8 cellular contexts compared by ENCODE assay signal in the genomic region with DNA sequence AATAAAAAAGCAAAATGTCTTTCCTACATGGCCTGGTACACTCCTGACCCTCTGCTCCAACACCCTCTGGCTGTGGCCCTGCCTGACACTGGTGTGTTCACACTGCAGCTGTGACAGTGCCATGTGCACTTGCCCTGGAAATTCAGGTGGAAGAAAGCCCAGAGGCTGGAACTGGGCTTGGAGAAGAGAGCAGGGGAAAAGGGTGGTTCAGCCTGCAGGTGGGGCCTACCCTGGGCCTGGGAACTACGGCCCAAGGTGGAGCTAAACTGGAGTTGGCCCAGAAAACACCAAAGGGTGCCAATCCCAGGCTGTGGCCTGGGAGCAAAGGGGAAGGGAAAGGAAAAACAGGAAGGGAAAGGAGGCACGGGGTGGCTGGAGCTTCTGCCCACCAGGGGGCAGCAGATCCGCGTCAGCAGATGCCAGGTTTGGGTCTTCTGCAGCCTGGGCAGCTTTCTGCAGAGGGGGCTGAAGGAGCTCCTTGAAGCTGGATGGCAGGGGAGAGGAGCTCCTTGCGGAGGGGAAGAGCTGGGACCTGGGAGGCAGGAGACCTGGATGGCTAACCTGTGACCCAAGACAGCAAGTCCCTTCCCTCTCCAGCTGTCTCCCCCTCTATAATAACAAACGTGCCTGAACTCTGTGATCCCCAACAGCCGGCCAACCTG. TPM values are rescaled to one million over a fixed set of nuclear protein-coding genes. Genes with fewer than 3 reads are reported as not detected.
DNase-seq lines count a peak whose midpoint lies in the region; ATAC-seq lines count a peak whose summit lies in the region.

No MANE protein-coding gene starts in this region.

- peaks cover 34% of the 10 kb centered on the region for H3K4me1 Mint-ChIP-seq in activated naive CD8-positive, alpha-beta T cell treated with anti-CD3 and anti-CD28 coated beads for 36 hours

- H3K9me3 ChIP-seq in aorta (ENCODE audit: control insufficient read depth, low read length): no peaks in the 10 kb centered on the region

- no peaks in the 10 kb centered on the region for H3K4me1 ChIP-seq in aorta (ENCODE audit: control insufficient read depth in 1 of 2, insufficient read depth in 2 of 2, low read length in 2 of 2)

- no peaks in the 10 kb centered on the region for H3K27me3 Mint-ChIP-seq in activated naive CD8-positive, alpha-beta T cell treated with anti-CD3 and anti-CD28 coated beads for 36 hours

- peak; percentile 12 for DNase-seq in DMS79 treated with DMSO at 0.1 percent for 48 hours (lab: John Stamatoyannopoulos, UW)
- DNase-seq in SK-N-DZ (ENCODE audit: low spot score): peak; percentile 73
- DNase-seq in activated naive CD8-positive, alpha-beta T cell treated with anti-CD3 and anti-CD28 coated beads for 36 hours: peak; percentile 68
- DNase-seq in Right ventricle myocardium superior: peak; percentile 85
- DNase-seq in posterior vena cava (ENCODE audit: low spot score): peak; percentile 91
- peak; percentile 76 to 93 for DNase-seq in aorta

- H3K27ac ChIP-seq in aorta (ENCODE audit: low read depth in 1 of 2, low read length in 2 of 2): no peak overlapping the region

- 19 to 24% methylated on average over 7 of the region's 7 CpGs for WGBS in aorta, 2 donors

- H3K27me3 ChIP-seq in aorta (ENCODE audit: control insufficient read depth in 1 of 2, insufficient read depth in 2 of 2, low read length in 1 of 2): no peaks in the 10 kb centered on the region

- H3K9me3 Mint-ChIP-seq in activated naive CD8-positive, alpha-beta T cell treated with anti-CD3 and anti-CD28 coated beads for 36 hours: no peaks in the 10 kb centered on the region

- no peak overlapping the region for H3K4me3 Mint-ChIP-seq in activated naive CD8-positive, alpha-beta T cell treated with anti-CD3 and anti-CD28 coated beads for 36 hours

- no peak overlapping the region for H3K4me3 ChIP-seq in aorta (ENCODE audit: low read length in 2 of 2)

- ATAC-seq in HG03280 (IDR thresholded peaks at IDR 0.05; ENCODE audit: unreplicated experiment) (peak; percentile 41), Right ventricle myocardium superior (ENCODE audit: poor library complexity) (peak; percentile 77), aorta (ENCODE audit: low FRiP score) (peak; percentile 67), GM21526 (IDR thresholded peaks at IDR 0.05; ENCODE audit: low FRiP score, unreplicated experiment) (no peak)

- intact Hi-C loops in Right ventricle myocardium superior (cut with DNase I): loop anchor here (10.0 kb wide), 1 partner anchor 98 kb away; a partner anchor contains a TSS
- intact Hi-C loops in posterior vena cava (cut with DNase I): no loop called here
- intact Hi-C loops in aorta (cut with DNase I): loop anchor here in 1 of 2 donors (5.0 kb wide), 1 partner anchor 120 kb away; a partner anchor contains a TSS

- H3K36me3 Mint-ChIP-seq in activated naive CD8-positive, alpha-beta T cell treated with anti-CD3 and anti-CD28 coated beads for 36 hours: peaks cover 11% of the 10 kb centered on the region

- peak overlapping the region; percentile 91 for H3K27ac Mint-ChIP-seq in activated naive CD8-positive, alpha-beta T cell treated with anti-CD3 and anti-CD28 coated beads for 36 hours

- H3K36me3 ChIP-seq in aorta (ENCODE audit: control insufficient read depth in 1 of 2, insufficient read depth in 2 of 2, low read length in 1 of 2): peaks cover 0 to 2% of the 10 kb centered on the region in 2 donors

RNA-seq across cellular contexts. Expression of a gene that starts 15.4 kb away (rescaled TPM):
- polyA plus RNA-seq in SK-N-DZ (2014; cell fraction: cytosol; rRNA removed): 39.9 and 43.7 TPM in 2 replicates
- 26.0 and 33.8 TPM in 2 replicates for polyA plus RNA-seq in SK-N-DZ (2014; cell fraction: nucleus; rRNA removed)
- total RNA-seq in activated naive CD8-positive, alpha-beta T cell treated with anti-CD3 and anti-CD28 coated beads for 36 hours: 10 to 100 TPM; 55.8 to 55.9 TPM
- total RNA-seq in Right ventricle myocardium superior (24.9 TPM), posterior vena cava (10 to 100 TPM; 27.6 to 27.8 TPM), aorta (10 to 100 TPM; 28.5 to 35.8 TPM)
- 10 to 100 TPM; 16.5 to 25.8 TPM for polyA plus RNA-seq in aorta

RNA-seq across cellular contexts. Expression of a gene that starts 18.3 kb away (rescaled TPM):
- polyA plus RNA-seq in SK-N-DZ (2014; cell fraction: cytosol; rRNA removed): 15.0 and 16.7 TPM in 2 replicates
- polyA plus RNA-seq in SK-N-DZ (2014; cell fraction: nucleus; rRNA removed): 21.7 and 69.4 TPM in 2 replicates
- total RNA-seq in activated naive CD8-positive, alpha-beta T cell treated with anti-CD3 and anti-CD28 coated beads for 36 hours: 10 to 100 TPM; 13.9 to 14.0 TPM
- total RNA-seq in Right ventricle myocardium superior (73.7 TPM), posterior vena cava (100 to 1,000 TPM in 1 of 2 donors, 10 to 100 TPM in 1; 92.5 to 123 TPM), aorta (100 to 1,000 TPM; 105 to 120 TPM)
- polyA plus RNA-seq in aorta: 10 to 100 TPM; 22.7 to 65.5 TPM

Comparison
In these comparisons a context has a peak if more than half of its experiments do, and no peak if none do; other contexts are left out.
1. DNase-seq: peak in every context shown above with its lines; median percentile 91 in posterior vena cava; 85 in Right ventricle myocardium superior; 84 in aorta; 73 in SK-N-DZ; 68 in activated naive CD8-positive, alpha-beta T cell treated with anti-CD3 and anti-CD28 coated beads for 36 hours; 12 in DMS79 treated with DMSO at 0.1 percent for 48 hours.